In the genomic region with DNA sequence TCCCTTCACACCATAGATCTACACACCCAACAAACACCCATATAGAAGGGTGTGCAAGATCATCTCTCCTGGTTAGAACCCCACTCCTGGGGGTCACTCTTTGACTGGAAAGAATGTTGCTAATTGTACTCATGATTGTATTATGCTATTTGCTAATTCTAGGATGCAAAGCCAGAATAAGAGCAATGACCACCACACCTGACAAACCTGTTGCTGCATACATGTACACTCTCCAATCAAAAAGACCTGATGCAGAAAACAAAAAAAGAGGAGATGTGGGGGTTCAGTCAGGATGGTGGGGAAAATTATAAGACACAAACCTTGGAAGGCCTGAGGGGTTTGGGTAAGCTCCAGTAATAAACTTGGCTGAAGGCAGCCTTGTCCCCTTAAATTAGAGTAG, we compare ENCODE assay signal across 34 cellular contexts.
"Had no signal": no experiment of that assay in that cellular context is flagged by ENCODE, and none has a peak within 500 bp of the region (broad histone marks: within the 10 kb centered on the region; RNA-seq: fewer than 3 reads in every experiment).

No MANE protein-coding gene starts in this region.

- H3K27me3 ChIP-seq: MG63 had no signal

- H3K4me3 ChIP-seq: MG63 had no signal

- H3K36me3 ChIP-seq: MG63 had no signal

- DNase-seq: Karpas-422, Kasumi-1, MG63, MM.1S, MV-4-11, NCI-H1048, NCI-H1092, NCI-H1092 treated with DMSO at 0.1 percent for 48 hours, NCI-H1105, NCI-H1105 treated with DMSO at 0.1 percent for 48 hours, NCI-H1417, NCI-H1417 treated with DMSO at 0.1 percent for 48 hours, NCI-H1436, NCI-H1436 treated with DMSO at 0.1 percent for 48 hours, NCI-H146, NCI-H1694, NCI-H1694 treated with DMSO at 0.1 percent for 48 hours, NCI-H187, NCI-H187 treated with DMSO at 0.1 percent for 48 hours, NCI-H1930, NCI-H2029, NCI-H2029 treated with DMSO at 0.1 percent for 48 hours, NCI-H2081, NCI-H2081 treated with DMSO at 0.1 percent for 48 hours, NCI-H2107, NCI-H2171, NCI-H2227 treated with DMSO at 0.1 percent for 48 hours, NCI-H226, NCI-H345, NCI-H446, NCI-H446 treated with DMSO at 0.1 percent for 48 hours, NCI-H510A, NCI-H510A treated with DMSO at 0.1 percent for 48 hours, NCI-H524 treated with DMSO at 0.1 percent for 48 hours had no signal
